In genomic region chr20:59398552-59399265, GRCh38 we compare ENCODE assay signal across 30 cellular contexts.
DNase-seq lines count a peak whose midpoint lies in the region; ATAC-seq, FAIRE-seq and TF ChIP-seq lines count a peak whose summit lies in the region.
"Had no signal": no experiment of that assay in that cellular context is flagged by ENCODE, and none has a peak within 500 bp of the region (broad histone marks: within the 10 kb centered on the region; RNA-seq: fewer than 3 reads in every experiment).

No MANE protein-coding gene starts in this region.

- peak overlapping the region in 8 of 11 experiments; percentile 8 to 73 (median 52); a peak in 17 of 22 replicates for H3K4me2 ChIP-seq in BLaER1 treated with 17β-estradiol and CSF1 and Interleukin-3, amounts not matched to agents 10 nM and 100 nM
- H3K4me2 ChIP-seq in neural progenitor cell = peak overlapping the region; percentile 32
- H3K4me2 ChIP-seq: SK-N-SH, smooth muscle cell had no signal

- no peaks in the 10 kb centered on the region for H3K36me3 Mint-ChIP-seq in neural progenitor cell

- H3K27ac ChIP-seq in BLaER1 treated with 17β-estradiol and CSF1 and Interleukin-3, amounts not matched to agents 10 nM and 100 nM = no peak overlapping the region
- no peak overlapping the region for H3K27ac ChIP-seq in RWPE2 (ENCODE audit: poor library complexity, severe bottlenecking)
- no peak overlapping the region for H3K27ac ChIP-seq in neural progenitor cell
- H3K27ac ChIP-seq in small intestine (ENCODE audit: low read depth in 1 of 2, low read length in 1 of 2) = no peak overlapping the region
- H3K27ac ChIP-seq: left lung, right atrium auricular region had no signal

- no peak for ATAC-seq in RWPE2 (ENCODE audit: low read depth)
- ATAC-seq: activated T-helper 17 cell treated with anti-CD3 and anti-CD28 coated beads, Interleukin-2, amount 50 U/mL, for 72 hours; effector memory CD8-positive, alpha-beta T cell; GM12878; left lung; Right ventricle myocardium inferior; stimulated activated naive CD8-positive, alpha-beta T cell treated with anti-CD3 and anti-CD28 coated beads, Interleukin-15, Interleukin-2, amounts not matched to agents 100 U/mL and 50 U/mL, for 24 hours had no signal

- FAIRE-seq in small intestine (lab: Jason Lieb, UNC) = no peak
- FAIRE-seq: GM12878, H1 had no signal

- no peaks in the 10 kb centered on the region for H3F3A ChIP-seq in neural progenitor cell (ENCODE audit: low read depth)

- H3K27ac Mint-ChIP-seq in neural progenitor cell = no peak overlapping the region
- H3K27ac Mint-ChIP-seq: activated T-helper 17 cell treated with anti-CD3 and anti-CD28 coated beads, Interleukin-2, amount 50 U/mL, for 72 hours; effector memory CD8-positive, alpha-beta T cell; HFFc6 had no signal

- no peaks in the 10 kb centered on the region for H3K36me3 ChIP-seq in BLaER1 treated with 17β-estradiol and CSF1 and Interleukin-3, amounts not matched to agents 10 nM and 100 nM
- H3K36me3 ChIP-seq in RWPE2 (ENCODE audit: low read depth) (no peaks in the 10 kb centered on the region), neural progenitor cell (no peaks in the 10 kb centered on the region), small intestine (ENCODE audit: control insufficient read depth in 2 of 2, insufficient read depth in 2 of 2, low read length in 2 of 2) (no peaks in the 10 kb centered on the region)
- H3K36me3 ChIP-seq: left lung, right atrium auricular region had no signal

- H2AFZ ChIP-seq in neural progenitor cell (replicated peaks) = peak overlapping the region; percentile 87

- peaks cover 12 to 39% (median 26%) of the 10 kb centered on the region in 11 experiments; a peak in 19 of 22 replicates for H3K27me3 ChIP-seq in BLaER1 treated with 17β-estradiol and CSF1 and Interleukin-3, amounts not matched to agents 10 nM and 100 nM
- H3K27me3 ChIP-seq in RWPE2 (ENCODE audit: insufficient read depth, poor library complexity, severe bottlenecking) = peaks cover 96% of the 10 kb centered on the region
- peaks cover 24% of the 10 kb centered on the region for H3K27me3 ChIP-seq in neural progenitor cell
- H3K27me3 ChIP-seq in small intestine (ENCODE audit: control insufficient read depth in 2 of 2, insufficient read depth in 2 of 2, low read length in 2 of 2) = peaks cover 0 to 12% of the 10 kb centered on the region in 2 donors

- WGBS in small intestine, 3 donors = 46 to 68% (median 62%) methylated on average over 13 of the region's 13 CpGs

- peaks cover 11 to 42% (median 29%) of the 10 kb centered on the region in 10 experiments; a peak in 19 of 20 replicates for H3K4me1 ChIP-seq in BLaER1 treated with 17β-estradiol and CSF1 and Interleukin-3, amounts not matched to agents 10 nM and 100 nM
- no peaks in the 10 kb centered on the region for H3K4me1 ChIP-seq in RWPE2 (ENCODE audit: insufficient read depth, poor library complexity, severe bottlenecking)
- H3K4me1 ChIP-seq in neural progenitor cell = peaks cover 25% of the 10 kb centered on the region
- H3K4me1 ChIP-seq in small intestine (ENCODE audit: control insufficient read depth in 2 of 2, insufficient read depth in 1 of 2, low read depth in 1 of 2, low read length in 1 of 2) = peaks cover 0 to 2% of the 10 kb centered on the region in 2 donors

- H3K9me3 ChIP-seq in BLaER1 treated with 17β-estradiol and CSF1 and Interleukin-3, amounts not matched to agents 10 nM and 100 nM (replicated peaks in 1 of 11) = no peaks in the 10 kb centered on the region
- H3K9me3 ChIP-seq in RWPE2 (ENCODE audit: severe bottlenecking) (no peaks in the 10 kb centered on the region), neural progenitor cell (ENCODE audit: low read depth) (no peaks in the 10 kb centered on the region), small intestine (ENCODE audit: control insufficient read depth, low read depth) (no peaks in the 10 kb centered on the region)
- H3K9me3 ChIP-seq: left lung, right atrium auricular region, SK-N-SH had no signal

- peaks cover 0 to 8% (median 0%) of the 10 kb centered on the region in 11 experiments; a peak in 2 of 22 replicates for H4K20me1 ChIP-seq in BLaER1 treated with 17β-estradiol and CSF1 and Interleukin-3, amounts not matched to agents 10 nM and 100 nM
- no peaks in the 10 kb centered on the region for H4K20me1 ChIP-seq in neural progenitor cell (ENCODE audit: low read depth)

- no peaks in the 10 kb centered on the region for H3K9me3 Mint-ChIP-seq in neural progenitor cell
- H3K9me3 Mint-ChIP-seq: activated T-helper 17 cell treated with anti-CD3 and anti-CD28 coated beads, Interleukin-2, amount 50 U/mL, for 72 hours; effector memory CD8-positive, alpha-beta T cell had no signal

- no peaks in the 10 kb centered on the region for H3K79me2 ChIP-seq in neural progenitor cell (ENCODE audit: low read depth)

- no peaks in the 10 kb centered on the region for H3K4me1 Mint-ChIP-seq in neural progenitor cell
- H3K4me1 Mint-ChIP-seq: activated T-helper 17 cell treated with anti-CD3 and anti-CD28 coated beads, Interleukin-2, amount 50 U/mL, for 72 hours had no signal

- no peaks in the 10 kb centered on the region for H3K27me3 Mint-ChIP-seq in neural progenitor cell (ENCODE audit: insufficient read depth, low read depth)
- H3K27me3 Mint-ChIP-seq: activated T-helper 17 cell treated with anti-CD3 and anti-CD28 coated beads, Interleukin-2, amount 50 U/mL, for 72 hours had no signal

- TF ChIP-seq CTCF in RWPE2 (IDR thresholded peaks at IDR 0.05; ENCODE audit: poor library complexity, severe bottlenecking) (no peak), neural progenitor cell (IDR thresholded peaks at IDR 0.05) (no peak)

- no peak overlapping the region for H3K4me3 Mint-ChIP-seq in neural progenitor cell
- H3K4me3 Mint-ChIP-seq: activated T-helper 17 cell treated with anti-CD3 and anti-CD28 coated beads, Interleukin-2, amount 50 U/mL, for 72 hours; effector memory CD8-positive, alpha-beta T cell; HFFc6 had no signal

- no peak overlapping the region for H3K4me3 ChIP-seq in BLaER1 treated with 17β-estradiol and CSF1 and Interleukin-3, amounts not matched to agents 10 nM and 100 nM
- H3K4me3 ChIP-seq in RWPE2 (ENCODE audit: severe bottlenecking) (no peak overlapping the region), neural progenitor cell (no peak overlapping the region), small intestine (ENCODE audit: low read depth in 1 of 2, low read length in 2 of 2) (no peak overlapping the region)
- H3K4me3 ChIP-seq: GM12878, left lung, right atrium auricular region, smooth muscle cell had no signal

- peak; percentile 31 for DNase-seq in activated CD4-positive, alpha-beta T cell treated with anti-CD3 and anti-CD28 coated beads for 48 hours
- no peak for DNase-seq in activated CD4-positive, alpha-beta T cell treated with anti-CD3 and anti-CD28 coated beads for 1 hour
- DNase-seq in RWPE2 (ENCODE audit: low spot score) = peak; percentile 71
- DNase-seq in neural progenitor cell (ENCODE audit: low spot score) = peak; percentile 29
- DNase-seq in small intestine = no peak
- DNase-seq in activated CD8-positive, alpha-beta memory T cell treated with anti-CD3 and anti-CD28 coated beads, Interleukin-2, amount 50 U/mL, for 48 hours = no peak
- DNase-seq: activated CD4-positive, CD25-positive, alpha-beta regulatory T cell treated with anti-CD3 and anti-CD28 coated beads, Interleukin-2, amount 50 U/mL, for 72 hours; caudate nucleus; cortex of kidney; DMS153; effector memory CD8-positive, alpha-beta T cell; erythroblast; HFFc6; IMR-90; islet precursor cell; left lung; mesendoderm; NCI-H1436 treated with DMSO at 0.1 percent for 48 hours; NCI-H510A; NK-92 treated with Interleukin-12 subunit alpha and Interleukin-12 subunit beta, amount 100 ng/mL, for 24 hours; SK-N-SH; stimulated activated CD4-positive, alpha-beta T cell treated with anti-CD3 and anti-CD28 coated beads, Interleukin-1b, Interleukin-23, amount 100 ng/mL, for 48 hours; stimulated activated naive CD8-positive, alpha-beta T cell treated with anti-CD3 and anti-CD28 coated beads, Interleukin-15, Interleukin-2, amounts not matched to agents 100 U/mL and 50 U/mL, for 24 hours had no signal

- H3K9ac ChIP-seq in BLaER1 treated with 17β-estradiol and CSF1 and Interleukin-3, amounts not matched to agents 10 nM and 100 nM = no peak overlapping the region
- H3K9ac ChIP-seq in neural progenitor cell = no peak overlapping the region
- H3K9ac ChIP-seq: SK-N-SH had no signal

Comparison
In these comparisons a context has a peak if more than half of its experiments do, and no peak if none do; other contexts are left out.
1. DNase-seq: peak in activated CD4-positive, alpha-beta T cell treated with anti-CD3 and anti-CD28 coated beads for 48 hours (single experiment), RWPE2 (single experiment) and neural progenitor cell (single experiment); none in activated CD4-positive, alpha-beta T cell treated with anti-CD3 and anti-CD28 coated beads for 1 hour (single experiment), small intestine (single experiment) and activated CD8-positive, alpha-beta memory T cell treated with anti-CD3 and anti-CD28 coated beads, Interleukin-2, amount 50 U/mL, for 48 hours (single experiment).